8 cellular contexts compared by ENCODE assay signal in the genomic region with DNA sequence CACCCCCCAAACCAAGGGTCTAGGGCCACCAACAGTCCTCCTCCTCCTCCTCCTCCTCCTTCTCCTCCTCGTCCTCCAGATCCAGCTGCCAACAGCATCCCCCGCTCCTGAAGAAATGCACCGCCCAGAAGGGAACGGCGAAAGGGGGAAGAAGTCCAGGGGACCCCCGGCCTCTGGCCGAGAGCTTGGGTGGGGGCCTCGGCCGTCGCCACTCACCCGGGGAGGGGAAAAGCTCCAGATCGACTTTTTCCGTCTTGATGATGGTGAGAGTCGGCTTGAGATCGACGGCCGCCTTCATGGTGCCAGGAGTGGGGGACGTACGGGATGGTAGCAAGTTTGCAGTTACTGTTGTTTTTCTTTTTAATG.
DNase-seq lines count a peak whose midpoint lies in the region; ATAC-seq and TF ChIP-seq lines count a peak whose summit lies in the region.

No MANE protein-coding gene starts in this region.

- H3K4me3 ChIP-seq in mucosa of descending colon = peak overlapping the region; percentile 38

- peak overlapping the region; percentile 88 for H3K27ac Mint-ChIP-seq in dendritic cell treated with granulocyte-macrophage colony-stimulating factor and Interleukin-4, amounts not matched to agents 40 ng/mL and 50 ng/mL, for 4 days

- intact Hi-C loops in dendritic cell treated with granulocyte-macrophage colony-stimulating factor and Interleukin-4, amounts not matched to agents 40 ng/mL and 50 ng/mL, for 4 days (cut with micrococcal nuclease) = loop anchor here (2.0 to 5.0 kb wide), 2 partner anchors 31 to 106 kb away; no protein-coding TSS in a partner anchor
- intact Hi-C loops in mucosa of descending colon (cut with DNase I, micrococcal nuclease) = no loop called here

- no peaks in the 10 kb centered on the region for H3K36me3 Mint-ChIP-seq in dendritic cell treated with granulocyte-macrophage colony-stimulating factor and Interleukin-4, amounts not matched to agents 40 ng/mL and 50 ng/mL, for 4 days (ENCODE audit: low read depth)

- H3K4me3 Mint-ChIP-seq in dendritic cell treated with granulocyte-macrophage colony-stimulating factor and Interleukin-4, amounts not matched to agents 40 ng/mL and 50 ng/mL, for 4 days = peak overlapping the region; percentile 86

- H3K4me1 ChIP-seq in mucosa of descending colon (ENCODE audit: low read depth) = peaks cover 26% of the 10 kb centered on the region

- peaks cover 35% of the 10 kb centered on the region for H3K4me1 Mint-ChIP-seq in dendritic cell treated with granulocyte-macrophage colony-stimulating factor and Interleukin-4, amounts not matched to agents 40 ng/mL and 50 ng/mL, for 4 days (ENCODE audit: low read depth)

- no peaks in the 10 kb centered on the region for H3K36me3 ChIP-seq in mucosa of descending colon (ENCODE audit: low read depth)

- H3K9me3 Mint-ChIP-seq in dendritic cell treated with granulocyte-macrophage colony-stimulating factor and Interleukin-4, amounts not matched to agents 40 ng/mL and 50 ng/mL, for 4 days = no peaks in the 10 kb centered on the region

- TF ChIP-seq CTCF in mucosa of descending colon (IDR thresholded peaks at IDR 0.05) = no peak

- no peaks in the 10 kb centered on the region for H3K9me3 ChIP-seq in mucosa of descending colon

- peak; percentile 30 for DNase-seq in GM03348 (ENCODE audit: low spot score)
- DNase-seq in NCI-H69 (lab: John Stamatoyannopoulos, UW) = peak; percentile 66
- DNase-seq in mucosa of descending colon = peak in 2 of 3 donors; percentile 62 to 65
- no peak for DNase-seq in NCI-H1694 (lab: John Stamatoyannopoulos, UW)
- no peak for DNase-seq in T1000 (lab: John Stamatoyannopoulos, UW)
- no peak for DNase-seq in Kasumi-1 (lab: John Stamatoyannopoulos, UW)

- peaks cover 12% of the 10 kb centered on the region for H3K27me3 Mint-ChIP-seq in dendritic cell treated with granulocyte-macrophage colony-stimulating factor and Interleukin-4, amounts not matched to agents 40 ng/mL and 50 ng/mL, for 4 days

- peak; percentile 1 for ATAC-seq in mucosa of descending colon
- no peak for ATAC-seq in GM18867 (IDR thresholded peaks at IDR 0.05; ENCODE audit: unreplicated experiment)

Comparison
In these comparisons a context has a peak if more than half of its experiments do, and no peak if none do; other contexts are left out.
1. DNase-seq: peak in GM03348 (single experiment), NCI-H69 (single experiment) and mucosa of descending colon (2 of 3); none in NCI-H1694 (single experiment), T1000 (single experiment) and Kasumi-1 (0 of 2).